In the genomic region with DNA sequence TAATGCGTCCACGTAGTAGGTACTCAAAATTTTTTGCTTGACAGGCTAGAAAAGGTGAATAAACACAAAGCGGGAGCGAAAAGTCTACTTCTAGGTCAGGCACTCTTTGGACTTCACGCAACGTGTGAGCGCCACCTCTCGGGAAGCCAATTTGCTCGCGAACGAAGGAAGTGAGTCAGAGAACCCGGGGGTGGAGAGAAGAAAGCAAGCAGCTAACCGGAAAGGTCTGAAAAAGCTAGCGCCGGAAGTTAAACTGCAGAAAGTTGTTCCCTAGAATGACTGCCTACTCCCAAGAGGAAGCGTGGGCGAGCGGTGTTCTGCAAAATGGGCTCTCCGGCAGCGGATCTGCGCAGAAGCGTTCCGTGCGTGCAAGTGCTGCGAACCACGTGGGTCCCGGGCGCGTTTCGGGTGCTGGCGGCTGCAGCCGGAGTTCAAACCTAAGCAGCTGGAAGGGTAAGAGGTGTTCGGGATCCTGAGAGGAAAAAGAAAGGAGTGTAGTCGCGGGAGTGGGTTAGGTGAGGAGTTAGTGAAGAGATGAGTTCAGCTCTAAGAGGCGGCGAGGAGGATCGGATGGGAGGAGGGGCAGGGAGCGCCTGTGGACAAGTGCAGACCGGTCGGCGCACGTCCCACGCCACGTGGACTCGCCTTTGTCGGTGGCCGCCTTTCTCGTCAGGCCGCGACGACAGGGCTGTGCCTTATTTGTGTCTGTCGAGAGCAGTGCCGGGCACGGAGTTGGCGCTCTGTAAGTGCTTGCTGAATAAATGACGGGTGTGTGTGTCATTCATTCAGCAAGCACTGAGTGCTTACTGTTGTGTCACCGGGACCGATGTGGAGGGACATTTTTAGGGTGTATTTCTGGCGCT, we compare ENCODE assay signal across 8 cellular contexts. TPM values are rescaled to one million over a fixed set of nuclear protein-coding genes. Genes with fewer than 3 reads are reported as not detected.
DNase-seq lines count a peak whose midpoint lies in the region; ATAC-seq and TF ChIP-seq lines count a peak whose summit lies in the region.

A gene (plus strand): TSS at position 350 of the 863 bp plus-strand sequence. CDS start 2,096 bp downstream, outside the sequence.

- peak; percentile 92 for ATAC-seq in GM21576 (IDR thresholded peaks at IDR 0.05; ENCODE audit: unreplicated experiment)

- peak; percentile 89 for TF ChIP-seq RAD21 in Ishikawa (IDR thresholded peaks at IDR 0.05; ENCODE audit: low read depth)

- H3K4me1 ChIP-seq in esophagus (ENCODE audit: control insufficient read depth in 2 of 2, insufficient read depth in 2 of 2, low read length in 1 of 2) (no peaks in the 10 kb centered on the region), mucosa of stomach (ENCODE audit: control insufficient read depth, insufficient read depth, low read length) (peaks cover 9% of the 10 kb centered on the region)

- H3K4me3 ChIP-seq in esophagus (ENCODE audit: low read depth in 1 of 2, low read length in 2 of 2) = peak within 1 kb of the TSS; percentile 57 to 62
- H3K4me3 ChIP-seq in mucosa of stomach (ENCODE audit: low read length) = peak within 1 kb of the TSS; percentile 80

- peak; percentile 100 for DNase-seq in DMS53 treated with DMSO at 0.1 percent for 48 hours (lab: John Stamatoyannopoulos, UW; ENCODE audit: unreplicated experiment)
- DNase-seq in OCI-M2 (lab: John Stamatoyannopoulos, UW; ENCODE audit: unreplicated experiment) = peak; percentile 80
- DNase-seq in activated T-cell treated with anti-CD3 and anti-CD28 coated beads for 48 hours (ENCODE audit: low read depth) = peak; percentile 98
- DNase-seq in stimulated activated CD8-positive, alpha-beta memory T cell treated with anti-CD3 and anti-CD28 coated beads, Interleukin-7, amount 100 ng/mL, for 1 hour (ENCODE audit: low read depth in 2 of 2) = peak; percentile 97

- TF ChIP-seq EP300 in Ishikawa (IDR thresholded peaks at IDR 0.05; ENCODE audit: borderline replicate concordance) = peak; percentile 71; the same call in 1 of the 2 replicates

- WGBS in esophagus, 2 donors = 0% methylated on average over 60 of the region's 60 CpGs

- H3K9me3 ChIP-seq in esophagus (ENCODE audit: control insufficient read depth in 2 of 2, insufficient read depth in 1 of 2, low read depth in 1 of 2, low read length in 1 of 2) (no peaks in the 10 kb centered on the region), mucosa of stomach (ENCODE audit: control insufficient read depth, low read length) (no peaks in the 10 kb centered on the region)

- no peaks in the 10 kb centered on the region for H3K27me3 ChIP-seq in esophagus (ENCODE audit: control insufficient read depth in 1 of 2, insufficient read depth in 2 of 2, low read length in 2 of 2)
- no peaks in the 10 kb centered on the region for H3K27me3 ChIP-seq in mucosa of stomach (ENCODE audit: control insufficient read depth, insufficient read depth, low read length)

- peak within 1 kb of the TSS; percentile 59 for H3K9ac ChIP-seq in mucosa of stomach (ENCODE audit: low read length)

- H3K27ac ChIP-seq in esophagus (ENCODE audit: low read depth in 2 of 2, low read length in 1 of 2) = peak within 1 kb of the TSS; percentile 78 to 81

- no peaks in the 10 kb centered on the region for H3K36me3 ChIP-seq in esophagus (ENCODE audit: control insufficient read depth in 2 of 2, insufficient read depth in 2 of 2, low read length in 1 of 2)
- no peaks in the 10 kb centered on the region for H3K36me3 ChIP-seq in mucosa of stomach (ENCODE audit: control insufficient read depth, insufficient read depth, low read length)

TF ChIP-seq in Ishikawa, 13 proteins besides CTCF, POLR2A, EP300 and RAD21:
- TF ChIP-seq EGR1 (IDR thresholded peaks at IDR 0.05) (peak; percentile 100), TCF12 (IDR thresholded peaks at IDR 0.05; ENCODE audit: low read depth) (peak; percentile 88), TEAD4 (IDR thresholded peaks at IDR 0.05) (peak; percentile 71), ZBTB7A (IDR thresholded peaks at IDR 0.05; ENCODE audit: low read depth) (no peak), CREB1 (IDR thresholded peaks at IDR 0.05; ENCODE audit: low read depth) (peak; percentile 61), TAF1 (IDR thresholded peaks at IDR 0.05; ENCODE audit: low read depth) (peak; percentile 99), FOXM1 (IDR thresholded peaks at IDR 0.05; ENCODE audit: borderline replicate concordance, low read depth) (no peak), NFIC (IDR thresholded peaks at IDR 0.05) (peak; percentile 47), CEBPB (IDR thresholded peaks at IDR 0.05) (peak; percentile 51; the same call in 1 of the 2 replicates), YY1 (IDR thresholded peaks at IDR 0.05; ENCODE audit: low read depth) (peak; percentile 85)
- TF ChIP-seq, protein P1, sequence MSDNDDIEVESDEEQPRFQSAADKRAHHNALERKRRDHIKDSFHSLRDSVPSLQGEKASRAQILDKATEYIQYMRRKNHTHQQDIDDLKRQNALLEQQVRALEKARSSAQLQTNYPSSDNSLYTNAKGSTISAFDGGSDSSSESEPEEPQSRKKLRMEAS (IDR thresholded peaks at IDR 0.05) = peak; percentile 100
- TF ChIP-seq, protein P2, sequence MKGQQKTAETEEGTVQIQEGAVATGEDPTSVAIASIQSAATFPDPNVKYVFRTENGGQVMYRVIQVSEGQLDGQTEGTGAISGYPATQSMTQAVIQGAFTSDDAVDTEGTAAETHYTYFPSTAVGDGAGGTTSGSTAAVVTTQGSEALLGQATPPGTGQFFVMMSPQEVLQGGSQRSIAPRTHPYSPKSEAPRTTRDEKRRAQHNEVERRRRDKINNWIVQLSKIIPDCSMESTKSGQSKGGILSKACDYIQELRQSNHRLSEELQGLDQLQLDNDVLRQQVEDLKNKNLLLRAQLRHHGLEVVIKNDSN (IDR thresholded peaks at IDR 0.05) = peak; percentile 94
- TF ChIP-seq, protein P3, sequence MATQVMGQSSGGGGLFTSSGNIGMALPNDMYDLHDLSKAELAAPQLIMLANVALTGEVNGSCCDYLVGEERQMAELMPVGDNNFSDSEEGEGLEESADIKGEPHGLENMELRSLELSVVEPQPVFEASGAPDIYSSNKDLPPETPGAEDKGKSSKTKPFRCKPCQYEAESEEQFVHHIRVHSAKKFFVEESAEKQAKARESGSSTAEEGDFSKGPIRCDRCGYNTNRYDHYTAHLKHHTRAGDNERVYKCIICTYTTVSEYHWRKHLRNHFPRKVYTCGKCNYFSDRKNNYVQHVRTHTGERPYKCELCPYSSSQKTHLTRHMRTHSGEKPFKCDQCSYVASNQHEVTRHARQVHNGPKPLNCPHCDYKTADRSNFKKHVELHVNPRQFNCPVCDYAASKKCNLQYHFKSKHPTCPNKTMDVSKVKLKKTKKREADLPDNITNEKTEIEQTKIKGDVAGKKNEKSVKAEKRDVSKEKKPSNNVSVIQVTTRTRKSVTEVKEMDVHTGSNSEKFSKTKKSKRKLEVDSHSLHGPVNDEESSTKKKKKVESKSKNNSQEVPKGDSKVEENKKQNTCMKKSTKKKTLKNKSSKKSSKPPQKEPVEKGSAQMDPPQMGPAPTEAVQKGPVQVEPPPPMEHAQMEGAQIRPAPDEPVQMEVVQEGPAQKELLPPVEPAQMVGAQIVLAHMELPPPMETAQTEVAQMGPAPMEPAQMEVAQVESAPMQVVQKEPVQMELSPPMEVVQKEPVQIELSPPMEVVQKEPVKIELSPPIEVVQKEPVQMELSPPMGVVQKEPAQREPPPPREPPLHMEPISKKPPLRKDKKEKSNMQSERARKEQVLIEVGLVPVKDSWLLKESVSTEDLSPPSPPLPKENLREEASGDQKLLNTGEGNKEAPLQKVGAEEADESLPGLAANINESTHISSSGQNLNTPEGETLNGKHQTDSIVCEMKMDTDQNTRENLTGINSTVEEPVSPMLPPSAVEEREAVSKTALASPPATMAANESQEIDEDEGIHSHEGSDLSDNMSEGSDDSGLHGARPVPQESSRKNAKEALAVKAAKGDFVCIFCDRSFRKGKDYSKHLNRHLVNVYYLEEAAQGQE (IDR thresholded peaks at IDR 0.05; ENCODE audit: low read depth) = no peak

RNA-seq across cellular contexts. Expression of the gene that starts here (rescaled TPM):
- 100 to 1,000 TPM; 142 to 171 TPM for polyA plus RNA-seq in esophagus

Comparison
In these comparisons a context has a peak if more than half of its experiments do, and no peak if none do; other contexts are left out.
1. Peak in every context shown above with its lines: DNase-seq, ATAC-seq, H3K4me3 ChIP-seq and H3K27ac ChIP-seq.